In the genomic region with DNA sequence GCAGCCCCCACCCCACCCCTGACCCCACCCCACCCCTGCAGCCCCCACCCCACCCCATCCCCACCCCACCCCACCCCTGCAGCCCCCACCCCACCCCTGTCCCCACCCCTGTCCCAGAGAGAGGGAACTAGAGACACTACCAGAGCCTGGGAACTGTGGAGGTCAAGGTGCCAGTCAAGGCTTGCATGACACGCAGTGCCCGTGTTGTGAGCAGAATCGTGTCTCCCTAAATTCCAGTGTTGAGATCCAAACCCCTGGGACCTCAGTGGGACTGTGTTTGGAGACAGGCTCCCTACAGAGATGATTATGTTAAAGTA, we compare ENCODE assay signal across 1 cellular context.
TF ChIP-seq lines count a peak whose summit lies in the region.

No MANE protein-coding gene starts in this region.

TF ChIP-seq in IMR-90, 13 proteins besides CTCF, POLR2A, EP300 and RAD21:
- no peak for TF ChIP-seq USF2 (IDR thresholded peaks at IDR 0.05; ENCODE audit: low read depth, low read length)
- no peak for TF ChIP-seq MAFK (IDR thresholded peaks at IDR 0.05; ENCODE audit: low read depth, low read length)
- TF ChIP-seq RFX5 (IDR thresholded peaks at IDR 0.05; ENCODE audit: low read depth, low read length) = no peak
- TF ChIP-seq MAZ (IDR thresholded peaks at IDR 0.05; ENCODE audit: borderline replicate concordance, low read depth, low read length) = no peak
- TF ChIP-seq SMC3 (IDR thresholded peaks at IDR 0.05; ENCODE audit: low read depth, low read length) = no peak
- no peak for TF ChIP-seq FOS (IDR thresholded peaks at IDR 0.05; ENCODE audit: low read depth, low read length)
- no peak for TF ChIP-seq CHD1 (IDR thresholded peaks at IDR 0.05; ENCODE audit: low read depth, low read length)
- no peak for TF ChIP-seq CEBPB (IDR thresholded peaks at IDR 0.05; ENCODE audit: low read depth, low read length)
- TF ChIP-seq MXI1 (IDR thresholded peaks at IDR 0.05; ENCODE audit: borderline replicate concordance, low read depth, low read length) = no peak
- no peak for TF ChIP-seq BHLHE40 (IDR thresholded peaks at IDR 0.05; ENCODE audit: low read depth, low read length)
- no peak for TF ChIP-seq ELK1 (IDR thresholded peaks at IDR 0.05; ENCODE audit: borderline replicate concordance, low read depth, low read length)
- TF ChIP-seq RCOR1 (IDR thresholded peaks at IDR 0.05; ENCODE audit: insufficient replicate concordance, low read length) = no peak
- no peak for TF ChIP-seq NFE2L2 (IDR thresholded peaks at IDR 0.05; ENCODE audit: low read depth, low read length)
TF ChIP-seq in IMR-90: peak in this region for 0.
